8 cellular contexts compared by ENCODE assay signal in genomic region chr11:70202898-70203748, GRCh38. TPM values are rescaled to one million over a fixed set of nuclear protein-coding genes. Genes with fewer than 3 reads are reported as not detected.
DNase-seq lines count a peak whose midpoint lies in the region; ATAC-seq, FAIRE-seq and TF ChIP-seq lines count a peak whose summit lies in the region.

TSS of gene FADD (plus strand) at chr11:70203296. CDS start at chr11:70203460, 164 bp downstream.

- no peaks in the 10 kb centered on the region for H3K9me3 ChIP-seq in keratinocyte (ENCODE audit: control insufficient read depth, low read depth, low read length)

- H3K27ac ChIP-seq in ACC112 (ENCODE audit: low read depth, low read length) (peak within 1 kb of the TSS; percentile 96), keratinocyte (ENCODE audit: control insufficient read depth, insufficient read depth, low read length) (peak within 1 kb of the TSS; percentile 88)

- dilution Hi-C loops in keratinocyte (cut with MboI; ENCODE audit: extremely low pct_ligation_motif_present, low sequenced_read_pairs) = no loop called here

- TF ChIP-seq CTCF in keratinocyte (optimal IDR thresholded peaks at IDR 0.05 in 1 of 3, IDR thresholded peaks at IDR 0.05 in 1 of 3, conservative IDR thresholded peaks at IDR 0.05 in 1 of 3; ENCODE audit: extremely low read depth in 1 of 3, insufficient read depth in 2 of 3, low read length in 3 of 3) = no peak

- H3K79me2 ChIP-seq in ACC112 (ENCODE audit: control insufficient read depth, insufficient read depth, low read length, unreplicated experiment) = peaks cover 47% of the 10 kb centered on the region
- H3K79me2 ChIP-seq in keratinocyte (ENCODE audit: control insufficient read depth, insufficient read depth, low read length) = peaks cover 40% of the 10 kb centered on the region

- peak within 1 kb of the TSS; percentile 88 for H3K9ac ChIP-seq in keratinocyte (ENCODE audit: control insufficient read depth, extremely low read depth, insufficient read depth, low read length)

- H3K4me2 ChIP-seq in keratinocyte (ENCODE audit: control insufficient read depth, extremely low read depth, insufficient read depth, low read depth, low read length) = peak within 1 kb of the TSS; percentile 92

- DNase-seq in NCI-H345 (lab: John Stamatoyannopoulos, UW) = peak; percentile 94
- DNase-seq in activated CD4-positive, CD25-positive, alpha-beta regulatory T cell treated with anti-CD3 and anti-CD28 coated beads, Interleukin-2, amount 50 U/mL, for 16 hours (ENCODE audit: low read depth, low spot score) = peak; percentile 81
- DNase-seq in central memory CD4-positive, alpha-beta T cell = peak; percentile 88
- DNase-seq in keratinocyte (ENCODE audit: low read depth, low spot score) = peak; percentile 41
- peak; percentile 83 to 88 (median 84) for DNase-seq in stimulated activated CD4-positive, alpha-beta T cell treated with anti-CD3 and anti-CD28 coated beads, Interleukin-12 subunit alpha, Interleukin-12 subunit beta, amount 100 ng/mL, for 48 hours (ENCODE audit: low read depth in 2 of 3, low spot score in 1 of 3)

- FAIRE-seq in keratinocyte (lab: Jason Lieb, UNC) = no peak

- H3K4me3 ChIP-seq in ACC112 (ENCODE audit: low read depth, low read length) (peak within 1 kb of the TSS; percentile 99), keratinocyte (ENCODE audit: control insufficient read depth in 2 of 3, extremely low read depth in 1 of 3, insufficient read depth in 2 of 3, low read depth in 1 of 3, low read length in 3 of 3) (peak within 1 kb of the TSS; percentile 72 to 88 (median 74))

- H3K9me1 ChIP-seq in keratinocyte (ENCODE audit: control insufficient read depth, extremely low read depth, insufficient read depth, low read length) = peaks cover 4% of the 10 kb centered on the region

- H2AFZ ChIP-seq in ACC112 (ENCODE audit: low read length, unreplicated experiment) (peak within 1 kb of the TSS; percentile 88), keratinocyte (ENCODE audit: control insufficient read depth, low read length) (peak within 1 kb of the TSS; percentile 79)

- ATAC-seq in GM18867 (IDR thresholded peaks at IDR 0.05; ENCODE audit: unreplicated experiment) (peak; percentile 69), HG03108 (IDR thresholded peaks at IDR 0.05; ENCODE audit: unreplicated experiment) (peak; percentile 68)

- H3K27me3 ChIP-seq in ACC112 (ENCODE audit: insufficient read depth, low read length) (no peaks in the 10 kb centered on the region), keratinocyte (ENCODE audit: control insufficient read depth, extremely low read depth, insufficient read depth, low read length) (no peaks in the 10 kb centered on the region)

- H3K36me3 ChIP-seq in ACC112 (ENCODE audit: insufficient read depth, low read length) (peaks cover 17% of the 10 kb centered on the region), keratinocyte (ENCODE audit: control insufficient read depth in 2 of 2, extremely low read depth in 1 of 2, insufficient read depth in 2 of 2, low read length in 2 of 2) (peaks cover 10 to 26% of the 10 kb centered on the region in 2 experiments)

- peaks cover 23% of the 10 kb centered on the region for H4K20me1 ChIP-seq in keratinocyte (ENCODE audit: control insufficient read depth, extremely low read depth, insufficient read depth, low read length)

- peaks cover 20% of the 10 kb centered on the region for H3K4me1 ChIP-seq in ACC112 (ENCODE audit: control insufficient read depth, insufficient read depth, low read length, unreplicated experiment)
- peaks cover 21% of the 10 kb centered on the region for H3K4me1 ChIP-seq in keratinocyte (ENCODE audit: control insufficient read depth, extremely low read depth, insufficient read depth, low read length)

RNA-seq across cellular contexts. Expression of gene FADD, which starts in this region (rescaled TPM):
- polyA plus RNA-seq in keratinocyte = 31.5 to 45.3 TPM (median 33.7 TPM) in 3 replicates
- 19.9 TPM for polyA plus RNA-seq in keratinocyte (2011; ENCODE audit: low read depth)
- 26.6 and 33.6 TPM in 2 replicates for polyA plus RNA-seq in keratinocyte (2011; cell fraction: cytosol; rRNA removed)
- 19.2 and 23.2 TPM in 2 replicates for polyA plus RNA-seq in keratinocyte (2011; cell fraction: nucleus; rRNA removed)
- polyA plus RNA-seq in keratinocyte (2012; ENCODE audit: low replicate concordance) = 15.4 and 39.2 TPM in 2 replicates
- polyA minus RNA-seq in keratinocyte = 28.7 to 39.0 TPM (median 32.6 TPM) in 3 replicates
- 39.9 TPM for polyA minus RNA-seq in keratinocyte (2011; cell fraction: cytosol; rRNA and poly(A)+ RNA removed)
- 11.6 and 13.4 TPM in 2 replicates for polyA minus RNA-seq in keratinocyte (2011; cell fraction: nucleus; rRNA and poly(A)+ RNA removed)

Comparison
In these comparisons a context has a peak if more than half of its experiments do, and no peak if none do; other contexts are left out.
1. Peak in every context shown above with its lines: DNase-seq, ATAC-seq, H3K4me3 ChIP-seq and H3K27ac ChIP-seq.
2. DNase-seq: peak in every context shown above with its lines; median percentile 94 in NCI-H345; 88 in central memory CD4-positive, alpha-beta T cell; 84 in stimulated activated CD4-positive, alpha-beta T cell treated with anti-CD3 and anti-CD28 coated beads, Interleukin-12 subunit alpha, Interleukin-12 subunit beta, amount 100 ng/mL, for 48 hours; 81 in activated CD4-positive, CD25-positive, alpha-beta regulatory T cell treated with anti-CD3 and anti-CD28 coated beads, Interleukin-2, amount 50 U/mL, for 16 hours; 41 in keratinocyte.